ENCODE assay signal across 8 cellular contexts in genomic region chr19:52296773-52297600, GRCh38. TPM values are rescaled to one million over a fixed set of nuclear protein-coding genes. Genes with fewer than 3 reads are reported as not detected.
DNase-seq lines count a peak whose midpoint lies in the region; TF ChIP-seq lines count a peak whose summit lies in the region.

Gene ZNF480 (plus strand): TSS chr19:52297169. CDS start chr19:52300413, 3,244 bp downstream.

- H3K4me1 Mint-ChIP-seq in nephron progenitor cell, result peaks cover 20% of the 10 kb centered on the region

- peak within 1 kb of the TSS; percentile 89 for H3K4me3 Mint-ChIP-seq in nephron progenitor cell

- DNase-seq in GM20000 (ENCODE audit: low spot score) (peak; percentile 86), M059J (ENCODE audit: low read depth) (peak; percentile 80), SHP77 (lab: John Stamatoyannopoulos, UW) (peak; percentile 43 to 88), activated gamma-delta T cell (lab: John Stamatoyannopoulos, UW) (peak; percentile 78), fibroblast of villous mesenchyme (ENCODE audit: low read depth) (peak; percentile 79), nephron progenitor cell (peak; percentile 81)
- DNase-seq in stimulated activated naive CD4-positive, alpha-beta T cell treated with Interleukin-2 at 50 U/mL for 16 hours (lab: John Stamatoyannopoulos, UW), result peak; percentile 60

- peaks cover 15% of the 10 kb centered on the region for H3K27me3 Mint-ChIP-seq in nephron progenitor cell (ENCODE audit: low read depth, poor library complexity)

- peaks cover 41% of the 10 kb centered on the region for H3K9me3 ChIP-seq in BLaER1

- peaks cover 72% of the 10 kb centered on the region for H3K36me3 Mint-ChIP-seq in nephron progenitor cell (ENCODE audit: low read depth)

- H3K4me1 ChIP-seq in BLaER1, result peaks cover 17% of the 10 kb centered on the region

- peak within 1 kb of the TSS; percentile 82 for H3K4me3 ChIP-seq in BLaER1
- H3K4me3 ChIP-seq in fibroblast of villous mesenchyme (ENCODE audit: low read depth, low read length), result peak within 1 kb of the TSS; percentile 91

- H3K27me3 ChIP-seq in BLaER1, result no peaks in the 10 kb centered on the region

- H3K27ac Mint-ChIP-seq in nephron progenitor cell, result peak within 1 kb of the TSS; percentile 77

- peaks cover 57% of the 10 kb centered on the region for H3K36me3 ChIP-seq in BLaER1

- peaks cover 83% of the 10 kb centered on the region for H3K9me3 Mint-ChIP-seq in nephron progenitor cell

- peak within 1 kb of the TSS; percentile 90 for H3K4me2 ChIP-seq in BLaER1

- H3K9ac ChIP-seq in BLaER1, result peak within 1 kb of the TSS; percentile 98

- H4K20me1 ChIP-seq in BLaER1, result peaks cover 10% of the 10 kb centered on the region; the same call in 1 of the 2 replicates

- H3K27ac ChIP-seq in BLaER1, result peak within 1 kb of the TSS; percentile 98

- TF ChIP-seq CTCF in GM20000 (IDR thresholded peaks at IDR 0.05; ENCODE audit: extremely low read depth, missing control alignments) (no peak), fibroblast of villous mesenchyme (IDR thresholded peaks at IDR 0.05; ENCODE audit: insufficient read depth, low read depth, low read length) (peak; percentile 13), nephron progenitor cell (IDR thresholded peaks at IDR 0.05) (no peak)

RNA-seq across cellular contexts. Expression of gene ZNF480, which starts in this region (rescaled TPM):
- total RNA-seq in M059J (2014; rRNA removed; shearing (Covaris generic)), result 10.2 and 13.6 TPM in 2 replicates
- 6.4 and 8.2 TPM in 2 replicates for total RNA-seq in fibroblast of villous mesenchyme

Comparison
In these comparisons a context has a peak if more than half of its experiments do, and no peak if none do; other contexts are left out.
1. Peak in every context shown above with its lines: DNase-seq, H3K4me3 ChIP-seq and H3K27ac ChIP-seq.